10 cellular contexts compared by ENCODE assay signal in the genomic region with DNA sequence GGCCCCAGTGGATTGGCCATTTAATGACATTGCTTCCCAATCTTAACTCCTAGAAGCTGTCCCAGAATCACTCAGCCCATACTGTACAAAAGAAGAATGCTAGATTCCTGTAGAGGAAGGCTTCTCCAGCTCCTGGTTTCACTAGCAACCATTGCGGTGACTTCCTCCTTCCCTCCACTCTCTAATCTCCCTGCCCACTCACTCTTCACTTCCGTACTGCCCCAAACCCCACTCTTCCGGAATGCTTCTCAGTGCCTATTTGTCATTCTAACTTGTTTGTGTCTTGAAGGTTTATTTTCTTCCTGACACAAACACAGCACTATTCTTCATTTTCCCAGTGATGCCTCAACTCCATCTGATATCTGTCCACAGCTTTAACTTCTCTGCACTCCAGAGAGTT.
"Had no signal": no experiment of that assay in that cellular context is flagged by ENCODE, and none has a peak within 500 bp of the region (broad histone marks: within the 10 kb centered on the region; RNA-seq: fewer than 3 reads in every experiment).

No MANE protein-coding gene starts in this region.

- H3K36me3 Mint-ChIP-seq: activated CD4-positive, alpha-beta memory T cell treated with anti-CD3 and anti-CD28 coated beads for 36 hours; activated naive CD4-positive, alpha-beta T cell treated with anti-CD3 and anti-CD28 coated beads, Interleukin-2, amount 50 U/mL, for 72 hours; mesothelial cell of epicardium had no signal

- H3K4me1 Mint-ChIP-seq: mesothelial cell of epicardium had no signal

- H3K9me3 Mint-ChIP-seq: activated CD4-positive, alpha-beta memory T cell treated with anti-CD3 and anti-CD28 coated beads for 36 hours had no signal

- H3K27ac Mint-ChIP-seq: activated CD4-positive, alpha-beta memory T cell treated with anti-CD3 and anti-CD28 coated beads for 36 hours; activated naive CD4-positive, alpha-beta T cell treated with anti-CD3 and anti-CD28 coated beads, Interleukin-2, amount 50 U/mL, for 72 hours; mesothelial cell of epicardium had no signal

- H3K4me3 Mint-ChIP-seq: activated CD4-positive, alpha-beta memory T cell treated with anti-CD3 and anti-CD28 coated beads for 36 hours; activated T-cell treated with anti-CD3 and anti-CD28 coated beads, Interleukin-2, amount 50 U/mL, for 4 hours; mesothelial cell of epicardium had no signal

- H3K27me3 Mint-ChIP-seq: activated CD4-positive, alpha-beta memory T cell treated with anti-CD3 and anti-CD28 coated beads for 36 hours had no signal

- ATAC-seq: activated naive CD4-positive, alpha-beta T cell treated with anti-CD3 and anti-CD28 coated beads, Interleukin-2, amount 50 U/mL, for 72 hours; activated T-cell treated with anti-CD3 and anti-CD28 coated beads, Interleukin-2, amount 50 U/mL, for 4 hours; right lobe of liver had no signal

- DNase-seq: activated CD4-positive, alpha-beta memory T cell treated with anti-CD3 and anti-CD28 coated beads for 36 hours; activated effector memory CD4-positive, alpha-beta T cell treated with Interleukin-2 at 50 U/mL for 16 hours; activated T-cell treated with anti-CD3 and anti-CD28 coated beads, Interleukin-2, amount 50 U/mL, for 4 hours; ovary; right lobe of liver; stomach; testis; upper lobe of left lung had no signal
